Comparison of ENCODE assay signal across 1 cellular context in the genomic region with DNA sequence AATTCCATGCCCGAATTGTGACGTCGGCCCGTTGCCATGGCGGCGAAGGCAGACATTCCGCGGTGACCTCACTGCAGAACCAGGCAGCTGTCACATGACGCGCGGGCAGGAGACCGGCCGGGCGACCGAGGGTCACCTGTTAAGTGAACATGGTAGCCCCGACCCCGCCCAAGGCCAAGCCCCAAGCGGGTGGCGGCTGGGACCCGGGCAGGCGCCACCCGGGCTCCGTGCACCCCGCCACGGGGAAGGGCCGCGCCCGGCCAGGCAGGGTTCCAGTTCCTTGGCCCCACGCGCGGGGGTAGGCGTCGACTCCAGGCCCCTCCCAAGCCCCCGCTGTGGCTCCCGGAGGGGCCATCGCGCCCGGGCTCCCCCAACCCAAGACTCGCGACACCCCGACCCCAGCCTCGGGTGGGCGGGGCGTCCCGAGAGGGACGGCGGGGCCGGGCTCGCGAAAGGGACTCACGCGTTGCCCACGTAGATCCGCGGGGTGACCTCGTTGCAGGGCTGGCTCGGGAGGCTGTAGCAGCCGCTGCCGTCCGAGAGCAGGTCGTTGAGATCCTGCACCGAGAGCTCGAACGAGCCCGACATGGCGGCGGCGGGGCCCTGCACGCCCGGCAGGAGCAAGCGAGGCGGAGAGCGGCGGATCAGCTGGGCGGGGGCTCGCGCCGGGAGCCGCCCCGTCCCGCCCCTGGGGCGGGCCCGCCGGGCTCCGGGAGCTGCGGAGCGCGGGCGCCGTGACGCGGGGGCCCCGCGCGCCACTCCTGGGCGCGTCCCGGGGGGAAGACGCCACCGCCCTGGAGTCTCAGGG.
TF ChIP-seq lines count a peak whose summit lies in the region.

A gene (minus strand): TSS at position 641 of the 808 bp plus-strand sequence. CDS start 53 bp downstream, at position 588.

TF ChIP-seq in HCT116, 20 proteins besides CTCF, POLR2A, EP300 and RAD21 (continued from another document):
- TF ChIP-seq, protein P1, sequence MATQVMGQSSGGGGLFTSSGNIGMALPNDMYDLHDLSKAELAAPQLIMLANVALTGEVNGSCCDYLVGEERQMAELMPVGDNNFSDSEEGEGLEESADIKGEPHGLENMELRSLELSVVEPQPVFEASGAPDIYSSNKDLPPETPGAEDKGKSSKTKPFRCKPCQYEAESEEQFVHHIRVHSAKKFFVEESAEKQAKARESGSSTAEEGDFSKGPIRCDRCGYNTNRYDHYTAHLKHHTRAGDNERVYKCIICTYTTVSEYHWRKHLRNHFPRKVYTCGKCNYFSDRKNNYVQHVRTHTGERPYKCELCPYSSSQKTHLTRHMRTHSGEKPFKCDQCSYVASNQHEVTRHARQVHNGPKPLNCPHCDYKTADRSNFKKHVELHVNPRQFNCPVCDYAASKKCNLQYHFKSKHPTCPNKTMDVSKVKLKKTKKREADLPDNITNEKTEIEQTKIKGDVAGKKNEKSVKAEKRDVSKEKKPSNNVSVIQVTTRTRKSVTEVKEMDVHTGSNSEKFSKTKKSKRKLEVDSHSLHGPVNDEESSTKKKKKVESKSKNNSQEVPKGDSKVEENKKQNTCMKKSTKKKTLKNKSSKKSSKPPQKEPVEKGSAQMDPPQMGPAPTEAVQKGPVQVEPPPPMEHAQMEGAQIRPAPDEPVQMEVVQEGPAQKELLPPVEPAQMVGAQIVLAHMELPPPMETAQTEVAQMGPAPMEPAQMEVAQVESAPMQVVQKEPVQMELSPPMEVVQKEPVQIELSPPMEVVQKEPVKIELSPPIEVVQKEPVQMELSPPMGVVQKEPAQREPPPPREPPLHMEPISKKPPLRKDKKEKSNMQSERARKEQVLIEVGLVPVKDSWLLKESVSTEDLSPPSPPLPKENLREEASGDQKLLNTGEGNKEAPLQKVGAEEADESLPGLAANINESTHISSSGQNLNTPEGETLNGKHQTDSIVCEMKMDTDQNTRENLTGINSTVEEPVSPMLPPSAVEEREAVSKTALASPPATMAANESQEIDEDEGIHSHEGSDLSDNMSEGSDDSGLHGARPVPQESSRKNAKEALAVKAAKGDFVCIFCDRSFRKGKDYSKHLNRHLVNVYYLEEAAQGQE (IDR thresholded peaks at IDR 0.05; ENCODE audit: low read depth): no peak
- TF ChIP-seq SRF (IDR thresholded peaks at IDR 0.05; ENCODE audit: low read depth): no peak
- peak; percentile 54; the same call in 1 of the 2 replicates for TF ChIP-seq ZFX (IDR thresholded peaks at IDR 0.05)
- peak; percentile 65 for TF ChIP-seq SP1 (IDR thresholded peaks at IDR 0.05; ENCODE audit: low read depth)
- no peak for TF ChIP-seq EZH2phosphoT487 (IDR thresholded peaks at IDR 0.05; ENCODE audit: borderline replicate concordance)
- no peak for TF ChIP-seq CEBPB (IDR thresholded peaks at IDR 0.05; ENCODE audit: low read depth)
- no peak for TF ChIP-seq ELF1 (IDR thresholded peaks at IDR 0.05; ENCODE audit: borderline replicate concordance, low read depth)
- TF ChIP-seq, protein P2, sequence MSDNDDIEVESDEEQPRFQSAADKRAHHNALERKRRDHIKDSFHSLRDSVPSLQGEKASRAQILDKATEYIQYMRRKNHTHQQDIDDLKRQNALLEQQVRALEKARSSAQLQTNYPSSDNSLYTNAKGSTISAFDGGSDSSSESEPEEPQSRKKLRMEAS (IDR thresholded peaks at IDR 0.05): no peak; the same call in 1 of the 2 replicates
- TF ChIP-seq CBX3 (IDR thresholded peaks at IDR 0.05; ENCODE audit: low read depth): no peak
- TF ChIP-seq YY1 (IDR thresholded peaks at IDR 0.05; ENCODE audit: extremely low read depth, insufficient replicate concordance, low read depth, low read length): peak; percentile 74
- no peak for TF ChIP-seq EGR1 (IDR thresholded peaks at IDR 0.05; ENCODE audit: low read depth)
- TF ChIP-seq SIN3A (IDR thresholded peaks at IDR 0.05; ENCODE audit: low read depth): peak; percentile 75
TF ChIP-seq in HCT116: peak in this region for 5.
